1 cellular context compared by ENCODE assay signal in genomic region chr1:220269036-220269435, GRCh38.
TF ChIP-seq lines count a peak whose summit lies in the region.

No MANE protein-coding gene starts in this region.

TF ChIP-seq in GM12878, 131 proteins besides CTCF, POLR2A, EP300 and RAD21:
- no peak for TF ChIP-seq ZNF384 (IDR thresholded peaks at IDR 0.05; ENCODE audit: borderline replicate concordance, low read depth, low read length)
- no peak for TF ChIP-seq SMAD5 (IDR thresholded peaks at IDR 0.05; ENCODE audit: low read depth)
- TF ChIP-seq E4F1 (IDR thresholded peaks at IDR 0.05; ENCODE audit: borderline replicate concordance, partially characterized antibody), result no peak
- no peak for TF ChIP-seq NR2F1 (conservative IDR thresholded peaks at IDR 0.05)
- no peak for TF ChIP-seq CHD4 (IDR thresholded peaks at IDR 0.05)
- no peak for TF ChIP-seq REST (IDR thresholded peaks at IDR 0.05; ENCODE audit: low read depth, low read length)
- TF ChIP-seq CREB1 (IDR thresholded peaks at IDR 0.05; ENCODE audit: low read depth), result no peak
- TF ChIP-seq BACH1 (IDR thresholded peaks at IDR 0.05; ENCODE audit: borderline replicate concordance), result no peak
- no peak for TF ChIP-seq ETV6 (conservative IDR thresholded peaks at IDR 0.05 in 1 of 2, IDR thresholded peaks at IDR 0.05 in 1 of 2; ENCODE audit: borderline replicate concordance in 1 of 2, low read depth in 1 of 2)
- no peak for TF ChIP-seq MEF2B (IDR thresholded peaks at IDR 0.05; ENCODE audit: partially characterized antibody, poor library complexity, severe bottlenecking)
- no peak for TF ChIP-seq SUPT20H (IDR thresholded peaks at IDR 0.05; ENCODE audit: borderline replicate concordance, control insufficient read depth, low read depth, low read length)
- TF ChIP-seq MTA3 (IDR thresholded peaks at IDR 0.05; ENCODE audit: borderline replicate concordance, low read length), result no peak
